In genomic region chr10:79405995-79406515, GRCh38 we compare ENCODE assay signal across 21 cellular contexts. TPM values are rescaled to one million over a fixed set of nuclear protein-coding genes. Genes with fewer than 3 reads are reported as not detected.
DNase-seq lines count a peak whose midpoint lies in the region; ATAC-seq and TF ChIP-seq lines count a peak whose summit lies in the region.
"Had no signal": no experiment of that assay in that cellular context is flagged by ENCODE, and none has a peak within 500 bp of the region (broad histone marks: within the 10 kb centered on the region; RNA-seq: fewer than 3 reads in every experiment).

No MANE protein-coding gene starts in this region.

- peaks cover 9% of the 10 kb centered on the region for H3K36me3 Mint-ChIP-seq in chondrocyte (ENCODE audit: low read depth)

- H3K4me3 Mint-ChIP-seq in chondrocyte (ENCODE audit: unreplicated experiment): no peak overlapping the region
- H3K4me3 Mint-ChIP-seq: activated CD4-positive, alpha-beta T cell treated with anti-CD3 and anti-CD28 coated beads for 36 hours; CD4-positive, alpha-beta T cell had no signal

- peaks cover 76% of the 10 kb centered on the region for H3K4me1 Mint-ChIP-seq in chondrocyte (ENCODE audit: low read depth)
- H3K4me1 Mint-ChIP-seq: activated CD4-positive, alpha-beta T cell treated with anti-CD3 and anti-CD28 coated beads for 36 hours had no signal

- H3K9me3 ChIP-seq in lower lobe of right lung (no peaks in the 10 kb centered on the region), gastrocnemius medialis (no peaks in the 10 kb centered on the region)
- H3K9me3 ChIP-seq: MG63, transverse colon had no signal

- H3K27ac Mint-ChIP-seq in chondrocyte (ENCODE audit: unreplicated experiment): no peak overlapping the region
- H3K27ac Mint-ChIP-seq: activated CD4-positive, alpha-beta T cell treated with anti-CD3 and anti-CD28 coated beads for 36 hours; CD4-positive, alpha-beta T cell; progenitor cell of endocrine pancreas had no signal

- ATAC-seq in lower lobe of right lung (no peak), gastrocnemius medialis (no peak), GM18861 (IDR thresholded peaks at IDR 0.05; ENCODE audit: unreplicated experiment) (no peak), GM21447 (IDR thresholded peaks at IDR 0.05; ENCODE audit: unreplicated experiment) (no peak)
- ATAC-seq: activated CD4-positive, alpha-beta T cell treated with anti-CD3 and anti-CD28 coated beads for 36 hours; foreskin keratinocyte; left colon; SK-N-SH treated with all-trans-retinoic acid at 6 μM for 48 hours had no signal

- no peaks in the 10 kb centered on the region for H3K36me3 ChIP-seq in lower lobe of right lung
- H3K36me3 ChIP-seq in gastrocnemius medialis: no peaks in the 10 kb centered on the region
- H3K36me3 ChIP-seq: transverse colon had no signal

- H3K4me3 ChIP-seq in lower lobe of right lung: no peak overlapping the region
- no peak overlapping the region for H3K4me3 ChIP-seq in gastrocnemius medialis
- H3K4me3 ChIP-seq: MG63, transverse colon had no signal

- in situ Hi-C loops in gastrocnemius medialis (cut with MboI; ENCODE audit: low sequenced_read_pairs in 4 of 4): no loop called here

- peaks cover 95% of the 10 kb centered on the region for H3K4me1 ChIP-seq in lower lobe of right lung
- H3K4me1 ChIP-seq in gastrocnemius medialis: no peaks in the 10 kb centered on the region
- H3K4me1 ChIP-seq: foreskin keratinocyte had no signal

- no peaks in the 10 kb centered on the region for H3K9me3 Mint-ChIP-seq in chondrocyte (ENCODE audit: low read depth)
- H3K9me3 Mint-ChIP-seq: CD4-positive, alpha-beta T cell had no signal

- no peaks in the 10 kb centered on the region for H3K27me3 Mint-ChIP-seq in chondrocyte (ENCODE audit: low read depth)
- H3K27me3 Mint-ChIP-seq: CD4-positive, alpha-beta T cell had no signal

- intact Hi-C loops in lower lobe of right lung (cut with DNase I): no loop called here
- intact Hi-C loops in gastrocnemius medialis (cut with DNase I; ENCODE audit: low total_unique reads): no loop called here

- TF ChIP-seq CTCF in C4-2B (conservative IDR thresholded peaks at IDR 0.05) (no peak), chondrocyte (IDR thresholded peaks at IDR 0.05) (no peak), lower lobe of right lung (IDR thresholded peaks at IDR 0.05) (no peak), gastrocnemius medialis (IDR thresholded peaks at IDR 0.05 in 4 of 5, conservative IDR thresholded peaks at IDR 0.05 in 1 of 5) (no peak)

- H3K27me3 ChIP-seq in lower lobe of right lung (ENCODE audit: low read depth): no peaks in the 10 kb centered on the region
- no peaks in the 10 kb centered on the region for H3K27me3 ChIP-seq in gastrocnemius medialis
- H3K27me3 ChIP-seq: MG63, transverse colon had no signal

- no peak for TF ChIP-seq POLR2A in gastrocnemius medialis (IDR thresholded peaks at IDR 0.05)

- H3K27ac ChIP-seq in C4-2B (peak overlapping the region; percentile 32), lower lobe of right lung (peak overlapping the region; percentile 82), gastrocnemius medialis (peak overlapping the region; percentile 49 to 87 (median 68))
- H3K27ac ChIP-seq: foreskin keratinocyte, transverse colon had no signal

- DNase-seq in chondrocyte (ENCODE audit: low spot score): peak; percentile 37
- DNase-seq in lower lobe of right lung: no peak
- DNase-seq in gastrocnemius medialis: peak in 1 of 2 donors; percentile 7
- DNase-seq in mucosa of gallbladder (ENCODE audit: low spot score): no peak
- no peak for DNase-seq in NCI-H2107 (lab: John Stamatoyannopoulos, UW)
- DNase-seq: activated CD4-positive, alpha-beta T cell treated with anti-CD3 and anti-CD28 coated beads for 36 hours; activated CD8-positive, alpha-beta memory T cell treated with anti-CD3 and anti-CD28 coated beads, Interleukin-2, amount 50 U/mL, for 4 hours; activated gamma-delta T cell treated with Interleukin-2 at 50 U/mL for 16 hours; amniotic stem cell; CD4-positive, alpha-beta T cell; foreskin keratinocyte; MG63; NCI-H1436 treated with DMSO at 0.1 percent for 48 hours; NCI-H82 had no signal

RNA-seq across cellular contexts. Expression of gene ZCCHC24, which starts 39.4 kb away (rescaled TPM):
- total RNA-seq in chondrocyte (37.4 to 45.1 TPM (median 43.8 TPM) in 3 replicates), lower lobe of right lung (34.7 TPM), gastrocnemius medialis (100 to 1,000 TPM in 1 of 4 donors, 10 to 100 TPM in 3; 59.6 to 122 (median 84.5) TPM), mucosa of gallbladder (36.7 TPM)

RNA-seq across cellular contexts. Expression of gene PPIF, which starts 58.8 kb away (rescaled TPM):
- total RNA-seq in chondrocyte: 11.0 to 16.2 TPM (median 15.2 TPM) in 3 replicates
- 28.5 TPM for total RNA-seq in lower lobe of right lung
- 10 to 100 TPM; 39.1 to 82.1 (median 67.9) TPM for total RNA-seq in gastrocnemius medialis
- total RNA-seq in mucosa of gallbladder: 49.4 TPM

Comparison
In these comparisons a context has a peak if more than half of its experiments do, and no peak if none do; other contexts are left out.
1. H3K27ac ChIP-seq: peak in every context shown above with its lines; median percentile 82 in lower lobe of right lung; 68 in gastrocnemius medialis; 32 in C4-2B.